Comparison of ENCODE assay signal across 1 cellular context in genomic region chr20:36086767-36087166, GRCh38.
TF ChIP-seq lines count a peak whose summit lies in the region.

No MANE protein-coding gene starts in this region.

TF ChIP-seq in K562, 482 proteins besides CTCF, POLR2A, EP300 and RAD21 (continued from another document):
- TF ChIP-seq CREB3L1 (IDR thresholded peaks at IDR 0.05; ENCODE audit: borderline replicate concordance, low read depth), result no peak
- no peak for TF ChIP-seq ILK (tag; IDR thresholded peaks at IDR 0.05; ENCODE audit: borderline replicate concordance, low read depth)
- no peak for TF ChIP-seq ZNF707 (CRISPR knock-in tag; conservative IDR thresholded peaks at IDR 0.05)
- TF ChIP-seq MLX (CRISPR knock-in tag; conservative IDR thresholded peaks at IDR 0.05), result no peak
- TF ChIP-seq CREB1 (IDR thresholded peaks at IDR 0.05), result no peak
- TF ChIP-seq CREB1 (CRISPR knock-in tag; IDR thresholded peaks at IDR 0.05), result no peak
- no peak for TF ChIP-seq ZBTB1 (CRISPR knock-in tag; IDR thresholded peaks at IDR 0.05; ENCODE audit: borderline replicate concordance, low read depth)
- TF ChIP-seq MTA2 (IDR thresholded peaks at IDR 0.05; ENCODE audit: low read depth), result no peak
- TF ChIP-seq MYNN (IDR thresholded peaks at IDR 0.05), result no peak
- TF ChIP-seq MYNN (CRISPR knock-in tag; IDR thresholded peaks at IDR 0.05), result no peak
- no peak for TF ChIP-seq MBD2 (IDR thresholded peaks at IDR 0.05; ENCODE audit: borderline replicate concordance, low read depth)
- TF ChIP-seq L3MBTL2 (IDR thresholded peaks at IDR 0.05), result no peak
- no peak for TF ChIP-seq E2F5 (CRISPR knock-in tag; IDR thresholded peaks at IDR 0.05)
- TF ChIP-seq CC2D1A (IDR thresholded peaks at IDR 0.05), result no peak
- no peak for TF ChIP-seq MAX (CRISPR knock-in tag; IDR thresholded peaks at IDR 0.05)
- no peak for TF ChIP-seq BRD4 (IDR thresholded peaks at IDR 0.05)
- no peak for TF ChIP-seq ZNF512 (tag; IDR thresholded peaks at IDR 0.05)
- TF ChIP-seq TEAD1 (CRISPR knock-in tag; IDR thresholded peaks at IDR 0.05), result peak in 1 of 2 experiments; percentile 84; a peak in 2 of 4 replicates
- peak; percentile 60 for TF ChIP-seq NFE2 (IDR thresholded peaks at IDR 0.05; ENCODE audit: low read depth)
- no peak for TF ChIP-seq SIN3A (IDR thresholded peaks at IDR 0.05; ENCODE audit: borderline replicate concordance in 2 of 2, control insufficient read depth in 1 of 2, low read depth in 2 of 2, low read length in 2 of 2)
- TF ChIP-seq ZC3H8 (IDR thresholded peaks at IDR 0.05), result no peak
- no peak for TF ChIP-seq NFATC3 (IDR thresholded peaks at IDR 0.05)
- peak in 1 of 2 experiments; percentile 56; a peak in 1 of 4 replicates for TF ChIP-seq TBL1XR1 (IDR thresholded peaks at IDR 0.05; ENCODE audit: low read length in 2 of 2)
- TF ChIP-seq TOE1 (IDR thresholded peaks at IDR 0.05; ENCODE audit: borderline replicate concordance), result no peak
- no peak for TF ChIP-seq TOE1 (CRISPR knock-in tag; IDR thresholded peaks at IDR 0.05; ENCODE audit: borderline replicate concordance, low read depth)
- no peak for TF ChIP-seq ZNF398 (CRISPR knock-in tag; IDR thresholded peaks at IDR 0.05)
- TF ChIP-seq ARID3A (IDR thresholded peaks at IDR 0.05; ENCODE audit: borderline replicate concordance, low read depth, low read length), result no peak
- peak; percentile 12 to 21; a peak in 2 of 4 replicates for TF ChIP-seq KDM1A (IDR thresholded peaks at IDR 0.05)
- TF ChIP-seq ATF7 (IDR thresholded peaks at IDR 0.05), result no peak
- TF ChIP-seq THRAP3 (IDR thresholded peaks at IDR 0.05; ENCODE audit: borderline replicate concordance), result no peak
- no peak for TF ChIP-seq ZNF79 (CRISPR knock-in tag; IDR thresholded peaks at IDR 0.05; ENCODE audit: low read depth)
- TF ChIP-seq ZNF57 (CRISPR knock-in tag; IDR thresholded peaks at IDR 0.05), result no peak
- no peak for TF ChIP-seq NONO (IDR thresholded peaks at IDR 0.05; ENCODE audit: low read depth in 2 of 2, low read length in 1 of 2)
- TF ChIP-seq HNRNPL (IDR thresholded peaks at IDR 0.05; ENCODE audit: low read depth, low read length), result no peak
- no peak for TF ChIP-seq ETV1 (tag; conservative IDR thresholded peaks at IDR 0.05; ENCODE audit: low read depth)
- TF ChIP-seq CBX8 (IDR thresholded peaks at IDR 0.05; ENCODE audit: borderline replicate concordance, extremely low read depth, low read depth, low read length, poor library complexity, severe bottlenecking), result no peak
- no peak for TF ChIP-seq BCL6 (CRISPR knock-in tag; IDR thresholded peaks at IDR 0.05)
- no peak for TF ChIP-seq ZNF444 (CRISPR knock-in tag; IDR thresholded peaks at IDR 0.05)
- TF ChIP-seq ZNF639 (CRISPR knock-in tag; conservative IDR thresholded peaks at IDR 0.05 in 1 of 2, IDR thresholded peaks at IDR 0.05 in 1 of 2), result 0 out of 4 replicates have a peak, but pooled peaks of 1 of the 2 experiments have one; percentile 19
- no peak for TF ChIP-seq ZNF274 (IDR thresholded peaks at IDR 0.05; ENCODE audit: borderline replicate concordance, low read depth, low read length)
- TF ChIP-seq NR4A1 (CRISPR knock-in tag; IDR thresholded peaks at IDR 0.05), result no peak
- TF ChIP-seq NR4A1 (tag; IDR thresholded peaks at IDR 0.05), result no peak
- peak; percentile 52; the same call in 1 of the 2 replicates for TF ChIP-seq TEAD4 (IDR thresholded peaks at IDR 0.05; ENCODE audit: low read length)
- TF ChIP-seq TEAD4 (CRISPR knock-in tag; IDR thresholded peaks at IDR 0.05; ENCODE audit: borderline replicate concordance), result no peak
- no peak; the same call in 1 of the 2 replicates for TF ChIP-seq MEF2A (IDR thresholded peaks at IDR 0.05; ENCODE audit: control insufficient read depth, low read depth, low read length)
- no peak for TF ChIP-seq PYGO2 (tag; IDR thresholded peaks at IDR 0.05)
- TF ChIP-seq HDAC3 (IDR thresholded peaks at IDR 0.05; ENCODE audit: borderline replicate concordance, partially characterized antibody), result no peak
- no peak for TF ChIP-seq ZNF124 (CRISPR knock-in tag; IDR thresholded peaks at IDR 0.05)
- no peak for TF ChIP-seq ADNP (tag; IDR thresholded peaks at IDR 0.05)
- TF ChIP-seq ZSCAN32 (CRISPR knock-in tag; IDR thresholded peaks at IDR 0.05), result no peak
- TF ChIP-seq MAZ (CRISPR knock-in tag; conservative IDR thresholded peaks at IDR 0.05 in 1 of 2, IDR thresholded peaks at IDR 0.05 in 1 of 2), result no peak
- no peak for TF ChIP-seq CHAMP1 (IDR thresholded peaks at IDR 0.05)
- peak; percentile 66; the same call in 1 of the 2 replicates for TF ChIP-seq ESRRA (IDR thresholded peaks at IDR 0.05; ENCODE audit: borderline replicate concordance, low read depth)
- TF ChIP-seq SAFB (IDR thresholded peaks at IDR 0.05; ENCODE audit: borderline replicate concordance, low read depth, low read length), result no peak
- TF ChIP-seq ZNF12 (CRISPR knock-in tag; IDR thresholded peaks at IDR 0.05), result no peak
- no peak for TF ChIP-seq ZNF436 (CRISPR knock-in tag; IDR thresholded peaks at IDR 0.05)
- no peak for TF ChIP-seq ZFP30 (CRISPR knock-in tag; IDR thresholded peaks at IDR 0.05; ENCODE audit: borderline replicate concordance)
- peak; percentile 13; the same call in 1 of the 2 replicates for TF ChIP-seq MTA1 (IDR thresholded peaks at IDR 0.05; ENCODE audit: borderline replicate concordance)
- no peak for TF ChIP-seq HINFP (tag; conservative IDR thresholded peaks at IDR 0.05; ENCODE audit: low read depth)
- TF ChIP-seq ZNF133 (CRISPR knock-in tag; IDR thresholded peaks at IDR 0.05), result no peak
- no peak for TF ChIP-seq ZBTB34 (CRISPR knock-in tag; IDR thresholded peaks at IDR 0.05)
